8 cellular contexts compared by ENCODE assay signal in genomic region chr12:116910645-116911449, GRCh38. TPM values are rescaled to one million over a fixed set of nuclear protein-coding genes. Genes with fewer than 3 reads are reported as not detected.
DNase-seq lines count a peak whose midpoint lies in the region; ATAC-seq lines count a peak whose summit lies in the region.

Gene FBXW8, plus strand, starts transcription at chr12:116910950. Its CDS starts 88 bp downstream, at chr12:116911038.

- no peak within 1 kb of the TSS for H3K23ac ChIP-seq in neuronal stem cell (ENCODE audit: low read depth, low read length, poor library complexity)

- no peak within 1 kb of the TSS for H2BK120ac ChIP-seq in neuronal stem cell (ENCODE audit: low read depth, low read length)

- H3K27ac ChIP-seq in neuronal stem cell (replicated peaks; ENCODE audit: low read length) (peak within 1 kb of the TSS; percentile 70), substantia nigra (ENCODE audit: low read depth, low read length, poor library complexity, severe bottlenecking) (peak within 1 kb of the TSS; percentile 38)

- peak; percentile 88 for ATAC-seq in GM21515 (IDR thresholded peaks at IDR 0.05; ENCODE audit: unreplicated experiment)

- peak within 1 kb of the TSS; percentile 83 to 93 for H3K4me3 ChIP-seq in neuronal stem cell (ENCODE audit: low read length in 2 of 2)

- H3K9ac ChIP-seq in neuronal stem cell (ENCODE audit: low read depth, low read length, poor library complexity) = peak within 1 kb of the TSS; percentile 86

- H3K79me1 ChIP-seq in neuronal stem cell (ENCODE audit: low read depth, low read length) = peaks cover 4% of the 10 kb centered on the region

- peak within 1 kb of the TSS; percentile 39 for H2BK5ac ChIP-seq in neuronal stem cell (ENCODE audit: low read length)

- no peak within 1 kb of the TSS for H3K4ac ChIP-seq in neuronal stem cell (ENCODE audit: low read length)

- H2BK12ac ChIP-seq in neuronal stem cell (ENCODE audit: low read length) = no peak within 1 kb of the TSS

- peak within 1 kb of the TSS; percentile 92 for H3K18ac ChIP-seq in neuronal stem cell (ENCODE audit: low read length)

- H3K4me2 ChIP-seq in neuronal stem cell (ENCODE audit: insufficient read depth, low read length, poor library complexity, severe bottlenecking) = peak within 1 kb of the TSS; percentile 57

- H3K14ac ChIP-seq in neuronal stem cell (ENCODE audit: low read length) = peak within 1 kb of the TSS; percentile 38

- peaks cover 1 to 4% of the 10 kb centered on the region in 2 donors for H3K4me1 ChIP-seq in neuronal stem cell (ENCODE audit: control insufficient read depth in 2 of 2, insufficient read depth in 1 of 2, low read depth in 1 of 2, low read length in 2 of 2)

- no CpG with 5 or more reads among the region's 82 CpGs for WGBS in neuronal stem cell (ENCODE audit: extremely low coverage in 2 of 2, insufficient read length in 2 of 2, insufficient replicate concordance in 1 of 2), 2 donors

- DNase-seq in DMS53 (lab: John Stamatoyannopoulos, UW) (peak; percentile 93), HuH-7 (ENCODE audit: low spot score) (peak; percentile 66), RPMI7951 (ENCODE audit: low read depth) (peak; percentile 76), activated gamma-delta T cell treated with Interleukin-2 at 50 U/mL for 16 hours (peak; percentile 59), foreskin melanocyte (peak; percentile 72), neuronal stem cell (ENCODE audit: low spot score) (peak; percentile 69), substantia nigra (lab: John Stamatoyannopoulos, UW) (peak in 46 of 49 donors; percentile 2 to 89 (median 27))

- H4K91ac ChIP-seq in neuronal stem cell (ENCODE audit: low read depth, low read length, poor library complexity) = no peak within 1 kb of the TSS

- H4K8ac ChIP-seq in neuronal stem cell (ENCODE audit: low read depth, low read length) = no peak within 1 kb of the TSS

- no peaks in the 10 kb centered on the region for H3K9me3 ChIP-seq in neuronal stem cell (replicated peaks in 1 of 2; ENCODE audit: control insufficient read depth in 2 of 2, insufficient read depth in 1 of 2, low read depth in 1 of 2, low read length in 2 of 2)

- H3K36me3 ChIP-seq in neuronal stem cell (replicated peaks in 1 of 2; ENCODE audit: control insufficient read depth in 2 of 2, insufficient read depth in 2 of 2, low read length in 2 of 2) = peaks cover 1 to 19% of the 10 kb centered on the region in 2 donors

- peak within 1 kb of the TSS; percentile 97 for H2AFZ ChIP-seq in neuronal stem cell (ENCODE audit: low read length)

- no peak within 1 kb of the TSS for H2BK15ac ChIP-seq in neuronal stem cell (ENCODE audit: low read length)

- peaks cover 0 to 22% (median 0%) of the 10 kb centered on the region in 3 experiments for H3K27me3 ChIP-seq in neuronal stem cell (ENCODE audit: control insufficient read depth in 3 of 3, insufficient read depth in 3 of 3, low read depth in 1 of 3, low read length in 3 of 3)

- H2AK5ac ChIP-seq in neuronal stem cell (ENCODE audit: low read depth, low read length) = peak within 1 kb of the TSS; percentile 63

RNA-seq across cellular contexts. Expression of gene FBXW8, which starts in this region (rescaled TPM):
- 6.1 and 6.6 TPM in 2 replicates for total RNA-seq in RPMI7951 (2014; rRNA removed; shearing (Covaris generic))
- 19.9 TPM for polyA plus RNA-seq in neuronal stem cell (2013, experiment 1 of 2)
- polyA plus RNA-seq in neuronal stem cell (2013, experiment 2 of 2) = 19.3 TPM

Comparison
In these comparisons a context has a peak if more than half of its experiments do, and no peak if none do; other contexts are left out.
1. Peak in every context shown above with its lines: DNase-seq, ATAC-seq, H3K4me3 ChIP-seq and H3K27ac ChIP-seq.
2. DNase-seq: peak in every context shown above with its lines; median percentile 93 in DMS53; 76 in RPMI7951; 72 in foreskin melanocyte; 69 in neuronal stem cell; 66 in HuH-7; 59 in activated gamma-delta T cell treated with Interleukin-2 at 50 U/mL for 16 hours; 27 in substantia nigra.